In the genomic region with DNA sequence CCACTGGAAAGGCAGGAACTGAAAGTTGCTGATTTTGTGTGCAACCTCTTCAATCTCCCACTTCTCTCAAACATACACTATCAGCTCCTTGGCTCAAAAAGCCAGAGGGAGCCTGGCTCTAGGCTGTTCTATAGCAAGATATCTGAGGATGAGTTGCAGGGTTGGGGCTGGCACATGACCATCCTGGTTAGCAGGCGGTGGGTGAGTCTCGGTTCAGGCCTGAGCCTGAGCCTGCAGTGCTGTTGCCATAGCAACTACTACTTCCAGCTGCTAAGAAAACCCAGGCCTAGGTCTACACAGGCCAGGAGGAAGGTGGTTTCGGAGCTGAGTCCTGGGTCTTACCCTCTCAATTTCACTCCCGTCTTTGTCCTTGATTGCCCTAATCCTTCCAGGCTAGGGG, we compare ENCODE assay signal across 12 cellular contexts. TPM values are rescaled to one million over a fixed set of nuclear protein-coding genes. Genes with fewer than 3 reads are reported as not detected.
DNase-seq lines count a peak whose midpoint lies in the region; ATAC-seq and TF ChIP-seq lines count a peak whose summit lies in the region.
"Had no signal": no experiment of that assay in that cellular context is flagged by ENCODE, and none has a peak within 500 bp of the region (broad histone marks: within the 10 kb centered on the region; RNA-seq: fewer than 3 reads in every experiment).

No MANE protein-coding gene starts in this region.

- H2BK5ac ChIP-seq in IMR-90 (ENCODE audit: low read depth, low read length, poor library complexity, severe bottlenecking) = peak overlapping the region; percentile 74

- peak overlapping the region; percentile 67 for H4K5ac ChIP-seq in IMR-90 (ENCODE audit: low read depth, low read length)

- H3K4me1 Mint-ChIP-seq in CD4-positive, CD25-positive, alpha-beta regulatory T cell = peaks cover 18 to 40% (median 32%) of the 10 kb centered on the region in 4 donors
- peaks cover 57% of the 10 kb centered on the region for H3K4me1 Mint-ChIP-seq in chondrocyte (ENCODE audit: low read depth)
- H3K4me1 Mint-ChIP-seq in nephron = peaks cover 33% of the 10 kb centered on the region

- H3K27ac ChIP-seq in CD4-positive, CD25-positive, alpha-beta regulatory T cell (ENCODE audit: insufficient read depth, low read length, poor library complexity, severe bottlenecking) = no peak overlapping the region
- peak overlapping the region; percentile 83 for H3K27ac ChIP-seq in IMR-90 (ENCODE audit: insufficient read depth, low read length)
- H3K27ac ChIP-seq: psoas muscle had no signal

- peak overlapping the region; percentile 50 for H3K14ac ChIP-seq in IMR-90 (replicated peaks; ENCODE audit: low read depth, low read length)

- CTCF ChIA-PET in IMR-90 (lab: Yijun Ruan, JAX) = interaction anchor here (0.7 to 0.8 kb wide), 2 partner anchors 35 to 311 kb away, joined by 3 read pairs; no protein-coding TSS in a partner anchor

- H4K91ac ChIP-seq in IMR-90 (ENCODE audit: insufficient read depth, low read depth, low read length) = peak overlapping the region; percentile 90

- peak overlapping the region in 3 of 4 donors; percentile 70 to 72 (median 71) for H3K4me3 Mint-ChIP-seq in CD4-positive, CD25-positive, alpha-beta regulatory T cell
- H3K4me3 Mint-ChIP-seq in chondrocyte (ENCODE audit: unreplicated experiment) (no peak overlapping the region), nephron (no peak overlapping the region)
- H3K4me3 Mint-ChIP-seq: stimulated activated naive B cell treated with anti-CD40 and anti-IgM and Interleukin-4, amounts not matched to agents 10 μg/mL and 1 μg/mL and 100 μg/mL, for 72 hours had no signal

- peak overlapping the region; percentile 45; the same call in 1 of the 2 replicates for H3K56ac ChIP-seq in IMR-90 (ENCODE audit: extremely low read depth, insufficient read depth, low read length)

- no peak for TF ChIP-seq POLR2A in IMR-90 (IDR thresholded peaks at IDR 0.05; ENCODE audit: low read depth, low read length)

- peak overlapping the region; percentile 94 for H2AK5ac ChIP-seq in IMR-90 (ENCODE audit: low read depth, low read length)

- H2BK20ac ChIP-seq in IMR-90 (ENCODE audit: low read depth, low read length) = peak overlapping the region; percentile 94

- peak overlapping the region; percentile 97 for H2BK120ac ChIP-seq in IMR-90 (ENCODE audit: low read depth, low read length)

- no peak for TF ChIP-seq RAD21 in IMR-90 (IDR thresholded peaks at IDR 0.05; ENCODE audit: low read length)

- H3K9ac ChIP-seq in IMR-90 (ENCODE audit: low read depth, low read length) = peak overlapping the region; percentile 56

- H2BK15ac ChIP-seq in IMR-90 (ENCODE audit: low read depth, low read length) = peak overlapping the region; percentile 94

- BruUV-seq in IMR-90 (replicated peaks; lab: Mats Ljungman, UMichigan) = no TSS peak

- whole genome bisulfite sequencing in IMR-90 (ENCODE audit: extremely low coverage in 2 of 2, insufficient read length in 1 of 2), 2 experiments = no CpG with 5 or more reads among the region's 4 CpGs

- no peaks in the 10 kb centered on the region for H3K9me3 ChIP-seq in CD4-positive, CD25-positive, alpha-beta regulatory T cell (ENCODE audit: control insufficient read depth in 2 of 2, low read length in 2 of 2)
- H3K9me3 ChIP-seq in IMR-90 (ENCODE audit: control insufficient read depth, insufficient read depth, low read length) = no peaks in the 10 kb centered on the region
- H3K9me3 ChIP-seq: psoas muscle had no signal

- H3K18ac ChIP-seq in IMR-90 (ENCODE audit: low read depth, low read length) = peak overlapping the region; percentile 75

- H3K79me1 ChIP-seq in IMR-90 (ENCODE audit: low read depth in 1 of 2, low read length in 2 of 2) = 0 out of 4 replicates have a peak, but pooled peaks cover 0 to 4% of the 10 kb centered on the region in 2 experiments

- H3K4me3 ChIP-seq in CD4-positive, CD25-positive, alpha-beta regulatory T cell (ENCODE audit: low read depth, low read length) = peak overlapping the region; percentile 29
- no peak overlapping the region for H3K4me3 ChIP-seq in IMR-90 (ENCODE audit: insufficient read depth, low read depth, low read length)
- H3K4me3 ChIP-seq: psoas muscle had no signal

- peaks cover 25% of the 10 kb centered on the region for H3K4me1 ChIP-seq in CD4-positive, CD25-positive, alpha-beta regulatory T cell (ENCODE audit: control insufficient read depth, insufficient read depth, low read length, poor library complexity, severe bottlenecking)
- peaks cover 29% of the 10 kb centered on the region for H3K4me1 ChIP-seq in IMR-90 (ENCODE audit: control insufficient read depth, insufficient read depth, low read length)

- H3K36me3 Mint-ChIP-seq in CD4-positive, CD25-positive, alpha-beta regulatory T cell = no peaks in the 10 kb centered on the region
- no peaks in the 10 kb centered on the region for H3K36me3 Mint-ChIP-seq in chondrocyte (ENCODE audit: low read depth)
- H3K36me3 Mint-ChIP-seq in nephron (ENCODE audit: low read depth) = no peaks in the 10 kb centered on the region
- H3K36me3 Mint-ChIP-seq: stimulated activated naive B cell treated with anti-CD40 and anti-IgM and Interleukin-4, amounts not matched to agents 10 μg/mL and 1 μg/mL and 100 μg/mL, for 72 hours had no signal

- TF ChIP-seq CTCF in IMR-90 (conservative IDR thresholded peaks at IDR 0.05; ENCODE audit: low read depth, low read length) (no peak), chondrocyte (IDR thresholded peaks at IDR 0.05) (no peak), nephron (IDR thresholded peaks at IDR 0.05; ENCODE audit: unreplicated experiment in 3 of 3) (no peak)

- peak overlapping the region; percentile 96 for H3K4ac ChIP-seq in IMR-90 (ENCODE audit: low read depth, low read length)

- H3K27me3 ChIP-seq in CD4-positive, CD25-positive, alpha-beta regulatory T cell (ENCODE audit: control insufficient read depth, insufficient read depth, low read length) = no peaks in the 10 kb centered on the region
- H3K27me3 ChIP-seq in IMR-90 (ENCODE audit: control insufficient read depth, insufficient read depth, low read length) = no peaks in the 10 kb centered on the region

- H4K8ac ChIP-seq in IMR-90 (ENCODE audit: low read depth in 2 of 2, low read length in 2 of 2) = peak overlapping the region; percentile 75 to 86; a peak in 3 of 4 replicates

- no peaks in the 10 kb centered on the region for H3K27me3 Mint-ChIP-seq in CD4-positive, CD25-positive, alpha-beta regulatory T cell
- H3K27me3 Mint-ChIP-seq in chondrocyte (ENCODE audit: low read depth) (no peaks in the 10 kb centered on the region), nephron (ENCODE audit: low read depth) (peaks cover 7% of the 10 kb centered on the region)

- no peaks in the 10 kb centered on the region for H4K20me1 ChIP-seq in IMR-90 (ENCODE audit: insufficient read depth, low read length)

- H2AK9ac ChIP-seq in IMR-90 (replicated peaks; ENCODE audit: low read depth, low read length, poor library complexity) = peak overlapping the region; percentile 18

- DNase-seq in CD4-positive, CD25-positive, alpha-beta regulatory T cell = peak in 1 of 3 donors; percentile 7
- DNase-seq in IMR-90 (peak; percentile 65), chondrocyte (ENCODE audit: low spot score) (no peak), NCI-H2081 treated with DMSO at 0.1 percent for 48 hours (lab: John Stamatoyannopoulos, UW) (no peak), H4 (ENCODE audit: low spot score) (no peak), NCI-H345 (lab: John Stamatoyannopoulos, UW) (no peak)
- DNase-seq in activated CD4-positive, CD25-positive, alpha-beta regulatory T cell (lab: John Stamatoyannopoulos, UW) = no peak
- DNase-seq: activated T-cell treated with anti-CD3 and anti-CD28 coated beads, Interleukin-2, amount 50 U/mL, for 1 hour; Kasumi-1; psoas muscle; stimulated activated naive B cell treated with anti-CD40 and anti-IgM and Interleukin-4, amounts not matched to agents 10 μg/mL and 1 μg/mL and 100 μg/mL, for 72 hours had no signal

- POLR2A ChIA-PET in IMR-90 (lab: Charles Lee; ENCODE audit: unreplicated experiment) = interaction anchor here (0.8 kb wide), 1 partner anchor 10 kb away, joined by 4 read pairs; no protein-coding TSS in a partner anchor

- H3K27ac Mint-ChIP-seq in CD4-positive, CD25-positive, alpha-beta regulatory T cell = peak overlapping the region; percentile 45 to 88 (median 66)
- peak overlapping the region; percentile 76 for H3K27ac Mint-ChIP-seq in chondrocyte (ENCODE audit: unreplicated experiment)
- peak overlapping the region; percentile 30 to 67 (median 53) for H3K27ac Mint-ChIP-seq in nephron
- H3K27ac Mint-ChIP-seq: stimulated activated naive B cell treated with anti-CD40 and anti-IgM and Interleukin-4, amounts not matched to agents 10 μg/mL and 1 μg/mL and 100 μg/mL, for 72 hours had no signal

- no peaks in the 10 kb centered on the region for H3K36me3 ChIP-seq in CD4-positive, CD25-positive, alpha-beta regulatory T cell (ENCODE audit: control insufficient read depth, insufficient read depth, low read length)
- H3K36me3 ChIP-seq in IMR-90 (ENCODE audit: control insufficient read depth, insufficient read depth, low read length) = no peaks in the 10 kb centered on the region

- ATAC-seq in CD4-positive, CD25-positive, alpha-beta regulatory T cell (ENCODE audit: low read depth in 2 of 2) = no peak
- peak; percentile 22 for ATAC-seq in IMR-90 (ENCODE audit: low read depth)

- intact Hi-C loops in IMR-90 (cut with micrococcal nuclease) = no loop called here

- H2AFZ ChIP-seq in IMR-90 (replicated peaks; ENCODE audit: low read length, poor library complexity) = peak overlapping the region; percentile 59

- dilution Hi-C loops in IMR-90 (cut with HindIII; ENCODE audit: low sequenced_read_pairs, unreplicated experiment) = no loop called here

- H3K23ac ChIP-seq in IMR-90 (ENCODE audit: low read depth, low read length) = peak overlapping the region; percentile 19; the same call in 1 of the 2 replicates

- in situ Hi-C loops in IMR-90 (cut with MboI; ENCODE audit: low sequenced_read_pairs) = loop anchor here (25.0 kb wide), 1 partner anchor 797 kb away; a partner anchor contains a TSS

- H3K4me2 ChIP-seq in IMR-90 (ENCODE audit: low read depth, low read length) = no peak overlapping the region

- peaks cover 0 to 4% (median 0%) of the 10 kb centered on the region in 7 donors for H3K9me3 Mint-ChIP-seq in CD4-positive, CD25-positive, alpha-beta regulatory T cell
- no peaks in the 10 kb centered on the region for H3K9me3 Mint-ChIP-seq in chondrocyte (ENCODE audit: low read depth)
- no peaks in the 10 kb centered on the region for H3K9me3 Mint-ChIP-seq in nephron

- H3K9me1 ChIP-seq in IMR-90 (ENCODE audit: insufficient read depth, low read length) = peaks cover 30% of the 10 kb centered on the region

RNA-seq across cellular contexts. Expression of a gene that starts 39.0 kb away (rescaled TPM):
- total RNA-seq in CD4-positive, CD25-positive, alpha-beta regulatory T cell = 94.1 TPM
- polyA plus RNA-seq in CD4-positive, CD25-positive, alpha-beta regulatory T cell = 10 to 100 TPM; 65.8 to 85.8 (median 75.5) TPM
- 48.6 and 70.0 TPM in 2 replicates for total RNA-seq in IMR-90 (2012; rRNA removed)
- polyA plus RNA-seq in IMR-90 (2012; rRNA removed) = 34.7 and 38.4 TPM in 2 replicates
- polyA plus RNA-seq in IMR-90 (2012; cell fraction: cytosol; rRNA removed) = 7.5 and 12.7 TPM in 2 replicates
- polyA plus RNA-seq in IMR-90 (2012; cell fraction: nucleus; rRNA removed; ENCODE audit: low replicate concordance) = 3.1 and 31.3 TPM in 2 replicates
- total RNA-seq in chondrocyte = 29.5 to 53.3 TPM (median 42.0 TPM) in 3 replicates
- total RNA-seq in H4 (2014; rRNA removed; shearing (Covaris generic)) = 46.6 and 56.5 TPM in 2 replicates

RNA-seq across cellular contexts. Expression of a gene that starts 39.1 kb away (rescaled TPM):
- 0.25 TPM for total RNA-seq in CD4-positive, CD25-positive, alpha-beta regulatory T cell
- polyA plus RNA-seq in CD4-positive, CD25-positive, alpha-beta regulatory T cell = under 1 TPM; 0.25 to 0.61 (median 0.38) TPM
- total RNA-seq in IMR-90 (2012; rRNA removed) = 0.90 and 1.1 TPM in 2 replicates
- 0.99 and 1.1 TPM in 2 replicates for polyA plus RNA-seq in IMR-90 (2012; rRNA removed)
- polyA plus RNA-seq in IMR-90 (2012; cell fraction: cytosol; rRNA removed) = 0.40 and 0.84 TPM in 2 replicates
- 0.45 and 0.65 TPM in 2 replicates for polyA plus RNA-seq in IMR-90 (2012; cell fraction: nucleus; rRNA removed; ENCODE audit: low replicate concordance)
- total RNA-seq in chondrocyte = 0.44 to 0.65 TPM (median 0.53 TPM) in 3 replicates
- 0.66 and 0.81 TPM in 2 replicates for total RNA-seq in H4 (2014; rRNA removed; shearing (Covaris generic))

Comparison
In these comparisons a context has a peak if more than half of its experiments do, and no peak if none do; other contexts are left out.
1. H3K4me3 Mint-ChIP-seq: peak in CD4-positive, CD25-positive, alpha-beta regulatory T cell (3 of 4); none in chondrocyte (single experiment) and nephron (0 of 3).
2. Peak in every context shown above with its lines, with median percentiles within 50 percentile points of each other: H3K27ac Mint-ChIP-seq.